Comparison of ENCODE assay signal across 14 cellular contexts in the genomic region with DNA sequence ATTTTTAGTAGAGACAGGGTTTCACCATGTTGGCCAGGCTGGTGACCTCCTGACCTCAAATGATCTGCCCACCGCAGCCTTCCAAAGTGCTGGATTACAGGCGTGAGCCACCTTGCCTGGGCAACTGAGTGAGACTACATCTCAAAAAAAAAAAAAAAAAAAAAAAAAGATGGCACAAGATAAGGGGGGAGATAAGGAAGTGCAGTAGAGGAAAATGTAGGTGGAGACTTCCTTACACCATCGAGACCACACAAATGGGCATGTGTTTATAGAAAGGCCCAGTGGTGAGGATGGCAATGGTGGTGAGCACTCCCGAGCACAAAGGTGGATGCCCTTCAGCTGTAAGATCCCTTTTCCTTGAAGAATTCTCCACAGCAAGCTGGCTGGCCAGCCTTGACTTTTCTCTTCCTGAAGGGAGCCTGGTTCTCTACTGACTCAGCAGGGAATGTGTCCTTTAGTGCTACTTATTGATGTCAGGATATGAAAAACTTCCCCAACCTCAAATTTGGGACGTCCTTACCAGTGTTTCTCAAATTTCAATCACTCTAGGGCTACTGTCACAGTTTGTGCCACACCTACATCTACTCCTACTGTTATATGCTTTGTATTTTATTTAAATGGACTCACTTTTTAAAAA. TPM values are rescaled to one million over a fixed set of nuclear protein-coding genes. Genes with fewer than 3 reads are reported as not detected.
DNase-seq lines count a peak whose midpoint lies in the region; ATAC-seq, FAIRE-seq and TF ChIP-seq lines count a peak whose summit lies in the region.
"Had no signal": no experiment of that assay in that cellular context is flagged by ENCODE, and none has a peak within 500 bp of the region (broad histone marks: within the 10 kb centered on the region; RNA-seq: fewer than 3 reads in every experiment).

No MANE protein-coding gene starts in this region.

- no peak overlapping the region for H3K4me2 ChIP-seq in astrocyte (ENCODE audit: low read length)

- no peaks in the 10 kb centered on the region for H3K9me3 Mint-ChIP-seq in astrocyte (ENCODE audit: unreplicated experiment)
- H3K9me3 Mint-ChIP-seq in endodermal cell = no peaks in the 10 kb centered on the region

- peak overlapping the region; percentile 20 for H3K9ac ChIP-seq in astrocyte (ENCODE audit: low read length)
- no peak overlapping the region for H3K9ac ChIP-seq in endodermal cell (ENCODE audit: extremely low read depth, low read length, poor library complexity, severe bottlenecking)

- H3K9me3 ChIP-seq in astrocyte (ENCODE audit: insufficient read depth, low read depth, low read length) (no peaks in the 10 kb centered on the region), lower lobe of right lung (no peaks in the 10 kb centered on the region), tibial artery (no peaks in the 10 kb centered on the region), endodermal cell (ENCODE audit: control insufficient read depth, low read length) (no peaks in the 10 kb centered on the region)

- H3K4me3 ChIP-seq in astrocyte (ENCODE audit: insufficient read depth, low read depth, low read length) (no peak overlapping the region), lower lobe of right lung (no peak overlapping the region), tibial artery (no peak overlapping the region), endodermal cell (ENCODE audit: low read length) (no peak overlapping the region)

- H3K4me1 Mint-ChIP-seq in astrocyte (ENCODE audit: low read depth, unreplicated experiment) (peaks cover 38% of the 10 kb centered on the region), endodermal cell (peaks cover 34% of the 10 kb centered on the region)

- intact Hi-C loops in lower lobe of right lung (cut with DNase I) = no loop called here
- intact Hi-C loops in tibial artery (cut with DNase I; ENCODE audit: low total_unique reads) = no loop called here

- WGBS in endodermal cell (ENCODE audit: insufficient coverage in 1 of 2, insufficient read length in 1 of 2), 2 experiments = 85 to 100% methylated on average over 1 to 5 of the region's 5 CpGs

- H3K4me1 ChIP-seq in astrocyte (ENCODE audit: insufficient read depth, low read length) (peaks cover 34% of the 10 kb centered on the region), lower lobe of right lung (peaks cover 78% of the 10 kb centered on the region), tibial artery (peaks cover 8 to 89% (median 66%) of the 10 kb centered on the region in 4 donors), endodermal cell (ENCODE audit: control insufficient read depth, insufficient read depth, low read length) (peaks cover 5% of the 10 kb centered on the region)

- ATAC-seq in lower lobe of right lung = no peak
- ATAC-seq: left colon had no signal

- H3K4me3 Mint-ChIP-seq in astrocyte (ENCODE audit: unreplicated experiment) (no peak overlapping the region), endodermal cell (no peak overlapping the region)

- H3K36me3 Mint-ChIP-seq in astrocyte (ENCODE audit: low read depth, unreplicated experiment) (peaks cover 7% of the 10 kb centered on the region), endodermal cell (ENCODE audit: low read depth) (peaks cover 14% of the 10 kb centered on the region)

- POLR2A ChIA-PET in HEK293T (lab: Yijun Ruan, JAX) = interaction anchor here (0.9 kb wide), 1 partner anchor 91 kb away, joined by 3 read pairs; no protein-coding TSS in a partner anchor

- no peak overlapping the region for H2AFZ ChIP-seq in astrocyte (ENCODE audit: low read depth, low read length)

- DNase-seq in HEK293T (ENCODE audit: extremely low spot score) (no peak), astrocyte (ENCODE audit: low read depth) (no peak), lower lobe of right lung (no peak), tibial artery (no peak), endodermal cell (no peak), DMS79 treated with DMSO at 0.1 percent for 48 hours (lab: John Stamatoyannopoulos, UW) (no peak), activated gamma-delta T cell (lab: John Stamatoyannopoulos, UW) (no peak)
- DNase-seq: activated CD8-positive, alpha-beta memory T cell treated with anti-CD3 and anti-CD28 coated beads, Interleukin-2, amount 50 U/mL, for 4 hours; dorsolateral prefrontal cortex; KBM-7; left colon; NCI-H187 treated with DMSO at 0.1 percent for 48 hours; occipital lobe; WERI-Rb-1 had no signal

- no peak overlapping the region for H3K27ac Mint-ChIP-seq in astrocyte (ENCODE audit: unreplicated experiment)
- no peak overlapping the region for H3K27ac Mint-ChIP-seq in endodermal cell

- no peaks in the 10 kb centered on the region for H3K36me3 ChIP-seq in astrocyte (ENCODE audit: insufficient read depth, low read length)
- H3K36me3 ChIP-seq in lower lobe of right lung = no peaks in the 10 kb centered on the region
- H3K36me3 ChIP-seq in tibial artery = peaks cover 0 to 3% (median 0%) of the 10 kb centered on the region in 3 donors
- H3K36me3 ChIP-seq in endodermal cell (ENCODE audit: control insufficient read depth, insufficient read depth, low read length) = peaks cover 3% of the 10 kb centered on the region
- H3K36me3 ChIP-seq: WERI-Rb-1 had no signal

- H3K27me3 ChIP-seq in astrocyte (ENCODE audit: insufficient read depth, low read length) = no peaks in the 10 kb centered on the region
- H3K27me3 ChIP-seq in lower lobe of right lung (ENCODE audit: low read depth) = no peaks in the 10 kb centered on the region
- H3K27me3 ChIP-seq in tibial artery = no peaks in the 10 kb centered on the region
- no peaks in the 10 kb centered on the region for H3K27me3 ChIP-seq in endodermal cell (ENCODE audit: control insufficient read depth, insufficient read depth, low read length, poor library complexity, severe bottlenecking)
- H3K27me3 ChIP-seq: dorsolateral prefrontal cortex had no signal

- peaks cover 87% of the 10 kb centered on the region for H3K79me2 ChIP-seq in astrocyte (ENCODE audit: insufficient read depth, low read length)

- no peaks in the 10 kb centered on the region for H3K27me3 Mint-ChIP-seq in astrocyte (ENCODE audit: low read depth, unreplicated experiment)
- H3K27me3 Mint-ChIP-seq in endodermal cell (ENCODE audit: insufficient read depth) = no peaks in the 10 kb centered on the region

- no peak for TF ChIP-seq CTCF in astrocyte (IDR thresholded peaks at IDR 0.05; ENCODE audit: insufficient read depth, low read depth, low read length)
- TF ChIP-seq CTCF in lower lobe of right lung (IDR thresholded peaks at IDR 0.05) = no peak
- no peak for TF ChIP-seq CTCF in tibial artery (IDR thresholded peaks at IDR 0.05)
- no peak for TF ChIP-seq CTCF in endodermal cell (conservative IDR thresholded peaks at IDR 0.05)

- no peak for FAIRE-seq in astrocyte (lab: Jason Lieb, UNC)

- CTCF ChIA-PET in HEK293T (lab: Yijun Ruan, JAX) = no interaction called here

- H3K27ac ChIP-seq in astrocyte (ENCODE audit: low read depth, low read length) = no peak overlapping the region
- H3K27ac ChIP-seq in lower lobe of right lung = peak overlapping the region; percentile 78
- peak overlapping the region; percentile 89 to 90 for H3K27ac ChIP-seq in tibial artery
- no peak overlapping the region for H3K27ac ChIP-seq in endodermal cell (ENCODE audit: low read depth, low read length)
- H3K27ac ChIP-seq: WERI-Rb-1 had no signal

- H4K20me1 ChIP-seq in astrocyte (ENCODE audit: insufficient read depth, low read length) = no peaks in the 10 kb centered on the region

TF ChIP-seq in HEK293T, 16 proteins besides CTCF, POLR2A, EP300 and RAD21:
- TF ChIP-seq SP1 (IDR thresholded peaks at IDR 0.05) (no peak), FOXM1 (IDR thresholded peaks at IDR 0.05; ENCODE audit: borderline replicate concordance) (no peak), HDGF (IDR thresholded peaks at IDR 0.05; ENCODE audit: borderline replicate concordance) (no peak), ZNF384 (IDR thresholded peaks at IDR 0.05) (peak; percentile 50; the same call in 1 of the 2 replicates), FOXK2 (IDR thresholded peaks at IDR 0.05) (no peak)

RNA-seq across cellular contexts. Expression of a gene that starts 28.2 kb away (rescaled TPM):
- 131 and 137 TPM in 2 replicates for total RNA-seq in astrocyte
- 177 TPM for total RNA-seq in lower lobe of right lung
- total RNA-seq in endodermal cell = 10 to 100 TPM; 81.9 to 94.8 TPM
- 79.3 TPM for polyA plus RNA-seq in endodermal cell (2013, experiment 1 of 2)
- 73.2 TPM for polyA plus RNA-seq in endodermal cell (2013, experiment 2 of 2)

Comparison
In these comparisons a context has a peak if more than half of its experiments do, and no peak if none do; other contexts are left out.
1. H3K27ac ChIP-seq: peak in lower lobe of right lung (single experiment) and tibial artery (2 of 2); none in astrocyte (single experiment) and endodermal cell (single experiment).